Comparison of ENCODE assay signal across 1 cellular context in the genomic region with DNA sequence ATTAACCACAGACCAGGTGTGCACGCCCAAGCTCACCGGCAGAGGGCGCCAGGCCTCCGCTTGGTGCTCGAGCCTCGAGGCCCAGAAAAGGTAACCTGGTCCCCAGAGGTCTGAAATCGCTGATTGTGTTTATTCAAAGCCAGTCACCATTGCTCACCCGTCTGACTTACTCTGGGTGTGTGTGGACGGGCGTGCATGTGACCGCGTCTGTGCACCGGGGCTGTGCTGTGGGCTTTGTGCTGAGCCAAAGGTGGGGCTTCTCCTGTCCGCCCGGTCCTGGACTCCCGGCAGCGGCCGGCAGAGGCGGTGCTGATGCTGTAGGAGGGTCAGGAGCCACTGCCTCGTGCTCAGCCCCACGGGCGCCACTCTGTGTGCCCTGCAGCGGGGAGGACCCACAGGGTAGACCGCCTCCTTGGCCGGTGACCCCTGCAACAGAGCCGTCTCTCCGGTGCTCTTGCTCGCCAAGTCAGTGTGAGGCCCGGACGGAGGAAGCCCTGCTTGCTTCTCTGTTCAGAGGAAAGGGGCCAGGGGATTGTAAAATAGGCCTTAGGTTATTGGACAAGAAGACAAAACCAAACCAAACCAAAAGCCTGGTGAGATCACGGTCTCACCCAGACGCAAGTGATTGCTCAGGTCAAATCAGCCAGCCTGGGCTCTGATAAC.
TF ChIP-seq lines count a peak whose summit lies in the region.

No MANE protein-coding gene starts in this region.

TF ChIP-seq in HepG2, 621 proteins besides CTCF, POLR2A, EP300 and RAD21 (continued from another document):
- 0 out of 2 replicates have a peak, but pooled peaks have one; percentile 34 for TF ChIP-seq TSC22D2 (CRISPR knock-in tag; IDR thresholded peaks at IDR 0.05; ENCODE audit: borderline replicate concordance)
- no peak for TF ChIP-seq NR2F6 (IDR thresholded peaks at IDR 0.05)
- TF ChIP-seq NR2F6 (CRISPR knock-in tag; IDR thresholded peaks at IDR 0.05): peak; percentile 29; the same call in 1 of the 2 replicates
- no peak for TF ChIP-seq HMG20B (CRISPR knock-in tag; conservative IDR thresholded peaks at IDR 0.05)
- TF ChIP-seq, protein P1, sequence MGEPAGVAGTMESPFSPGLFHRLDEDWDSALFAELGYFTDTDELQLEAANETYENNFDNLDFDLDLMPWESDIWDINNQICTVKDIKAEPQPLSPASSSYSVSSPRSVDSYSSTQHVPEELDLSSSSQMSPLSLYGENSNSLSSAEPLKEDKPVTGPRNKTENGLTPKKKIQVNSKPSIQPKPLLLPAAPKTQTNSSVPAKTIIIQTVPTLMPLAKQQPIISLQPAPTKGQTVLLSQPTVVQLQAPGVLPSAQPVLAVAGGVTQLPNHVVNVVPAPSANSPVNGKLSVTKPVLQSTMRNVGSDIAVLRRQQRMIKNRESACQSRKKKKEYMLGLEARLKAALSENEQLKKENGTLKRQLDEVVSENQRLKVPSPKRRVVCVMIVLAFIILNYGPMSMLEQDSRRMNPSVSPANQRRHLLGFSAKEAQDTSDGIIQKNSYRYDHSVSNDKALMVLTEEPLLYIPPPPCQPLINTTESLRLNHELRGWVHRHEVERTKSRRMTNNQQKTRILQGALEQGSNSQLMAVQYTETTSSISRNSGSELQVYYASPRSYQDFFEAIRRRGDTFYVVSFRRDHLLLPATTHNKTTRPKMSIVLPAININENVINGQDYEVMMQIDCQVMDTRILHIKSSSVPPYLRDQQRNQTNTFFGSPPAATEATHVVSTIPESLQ (CRISPR knock-in tag; conservative IDR thresholded peaks at IDR 0.05): 0 out of 2 replicates have a peak, but pooled peaks have one; percentile 71
- TF ChIP-seq ETV5 (CRISPR knock-in tag; IDR thresholded peaks at IDR 0.05; ENCODE audit: borderline replicate concordance): peak; percentile 38; the same call in 1 of the 2 replicates
- peak; percentile 50 for TF ChIP-seq GABPB1 (CRISPR knock-in tag; IDR thresholded peaks at IDR 0.05)
- 0 out of 2 replicates have a peak, but pooled peaks have one; percentile 38 for TF ChIP-seq ZNF614 (CRISPR knock-in tag; IDR thresholded peaks at IDR 0.05; ENCODE audit: borderline replicate concordance)
- TF ChIP-seq SALL1 (CRISPR knock-in tag; IDR thresholded peaks at IDR 0.05): peak; percentile 68; the same call in 1 of the 2 replicates
- no peak; the same call in 1 of the 2 replicates for TF ChIP-seq NFKB2 (CRISPR knock-in tag; IDR thresholded peaks at IDR 0.05; ENCODE audit: borderline replicate concordance)
- TF ChIP-seq EED (CRISPR knock-in tag; IDR thresholded peaks at IDR 0.05): no peak
- TF ChIP-seq ZNF121 (CRISPR knock-in tag; IDR thresholded peaks at IDR 0.05): no peak
- TF ChIP-seq PPARG (CRISPR knock-in tag; conservative IDR thresholded peaks at IDR 0.05): 0 out of 2 replicates have a peak, but pooled peaks have one; percentile 25
- TF ChIP-seq RARA (CRISPR knock-in tag; IDR thresholded peaks at IDR 0.05): 0 out of 2 replicates have a peak, but pooled peaks have one; percentile 6
- 0 out of 2 replicates have a peak, but pooled peaks have one; percentile 9 for TF ChIP-seq CBX5 (CRISPR knock-in tag; IDR thresholded peaks at IDR 0.05; ENCODE audit: borderline replicate concordance)
- TF ChIP-seq, protein P2, sequence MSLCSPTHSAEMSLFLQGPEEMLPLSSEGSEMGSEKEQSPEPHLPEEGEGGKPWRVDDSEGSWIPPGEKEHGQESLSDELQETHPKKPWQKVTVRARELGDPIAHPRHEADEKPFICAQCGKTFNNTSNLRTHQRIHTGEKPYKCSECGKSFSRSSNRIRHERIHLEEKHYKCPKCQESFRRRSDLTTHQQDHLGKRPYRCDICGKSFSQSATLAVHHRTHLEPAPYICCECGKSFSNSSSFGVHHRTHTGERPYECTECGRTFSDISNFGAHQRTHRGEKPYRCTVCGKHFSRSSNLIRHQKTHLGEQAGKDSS (CRISPR knock-in tag; IDR thresholded peaks at IDR 0.05; ENCODE audit: borderline replicate concordance, low read depth): peak; percentile 16; the same call in 1 of the 2 replicates
- TF ChIP-seq, protein P3, sequence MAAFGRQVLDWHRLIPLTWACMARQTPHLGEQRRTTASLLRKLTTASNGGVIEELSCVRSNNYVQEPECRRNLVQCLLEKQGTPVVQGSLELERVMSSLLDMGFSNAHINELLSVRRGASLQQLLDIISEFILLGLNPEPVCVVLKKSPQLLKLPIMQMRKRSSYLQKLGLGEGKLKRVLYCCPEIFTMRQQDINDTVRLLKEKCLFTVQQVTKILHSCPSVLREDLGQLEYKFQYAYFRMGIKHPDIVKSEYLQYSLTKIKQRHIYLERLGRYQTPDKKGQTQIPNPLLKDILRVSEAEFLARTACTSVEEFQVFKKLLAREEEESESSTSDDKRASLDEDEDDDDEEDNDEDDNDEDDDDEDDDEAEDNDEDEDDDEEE (CRISPR knock-in tag; IDR thresholded peaks at IDR 0.05): no peak
- TF ChIP-seq, protein P4, sequence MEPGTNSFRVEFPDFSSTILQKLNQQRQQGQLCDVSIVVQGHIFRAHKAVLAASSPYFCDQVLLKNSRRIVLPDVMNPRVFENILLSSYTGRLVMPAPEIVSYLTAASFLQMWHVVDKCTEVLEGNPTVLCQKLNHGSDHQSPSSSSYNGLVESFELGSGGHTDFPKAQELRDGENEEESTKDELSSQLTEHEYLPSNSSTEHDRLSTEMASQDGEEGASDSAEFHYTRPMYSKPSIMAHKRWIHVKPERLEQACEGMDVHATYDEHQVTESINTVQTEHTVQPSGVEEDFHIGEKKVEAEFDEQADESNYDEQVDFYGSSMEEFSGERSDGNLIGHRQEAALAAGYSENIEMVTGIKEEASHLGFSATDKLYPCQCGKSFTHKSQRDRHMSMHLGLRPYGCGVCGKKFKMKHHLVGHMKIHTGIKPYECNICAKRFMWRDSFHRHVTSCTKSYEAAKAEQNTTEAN (CRISPR knock-in tag; conservative IDR thresholded peaks at IDR 0.05): 0 out of 2 replicates have a peak, but pooled peaks have one; percentile 36
- TF ChIP-seq FOXA3 (CRISPR knock-in tag; IDR thresholded peaks at IDR 0.05): 0 out of 2 replicates have a peak, but pooled peaks have one; percentile 23
- no peak for TF ChIP-seq CBX1 (IDR thresholded peaks at IDR 0.05; ENCODE audit: low read depth)
- TF ChIP-seq BRCA1 (CRISPR knock-in tag; IDR thresholded peaks at IDR 0.05): no peak
- 0 out of 2 replicates have a peak, but pooled peaks have one; percentile 28 for TF ChIP-seq ZIK1 (CRISPR knock-in tag; IDR thresholded peaks at IDR 0.05; ENCODE audit: borderline replicate concordance, low read depth)
- TF ChIP-seq KLF15 (CRISPR knock-in tag; IDR thresholded peaks at IDR 0.05; ENCODE audit: borderline replicate concordance): no peak
- TF ChIP-seq, protein P5, sequence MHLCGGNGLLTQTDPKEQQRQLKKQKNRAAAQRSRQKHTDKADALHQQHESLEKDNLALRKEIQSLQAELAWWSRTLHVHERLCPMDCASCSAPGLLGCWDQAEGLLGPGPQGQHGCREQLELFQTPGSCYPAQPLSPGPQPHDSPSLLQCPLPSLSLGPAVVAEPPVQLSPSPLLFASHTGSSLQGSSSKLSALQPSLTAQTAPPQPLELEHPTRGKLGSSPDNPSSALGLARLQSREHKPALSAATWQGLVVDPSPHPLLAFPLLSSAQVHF (CRISPR knock-in tag; IDR thresholded peaks at IDR 0.05): no peak
- TF ChIP-seq, protein P6, sequence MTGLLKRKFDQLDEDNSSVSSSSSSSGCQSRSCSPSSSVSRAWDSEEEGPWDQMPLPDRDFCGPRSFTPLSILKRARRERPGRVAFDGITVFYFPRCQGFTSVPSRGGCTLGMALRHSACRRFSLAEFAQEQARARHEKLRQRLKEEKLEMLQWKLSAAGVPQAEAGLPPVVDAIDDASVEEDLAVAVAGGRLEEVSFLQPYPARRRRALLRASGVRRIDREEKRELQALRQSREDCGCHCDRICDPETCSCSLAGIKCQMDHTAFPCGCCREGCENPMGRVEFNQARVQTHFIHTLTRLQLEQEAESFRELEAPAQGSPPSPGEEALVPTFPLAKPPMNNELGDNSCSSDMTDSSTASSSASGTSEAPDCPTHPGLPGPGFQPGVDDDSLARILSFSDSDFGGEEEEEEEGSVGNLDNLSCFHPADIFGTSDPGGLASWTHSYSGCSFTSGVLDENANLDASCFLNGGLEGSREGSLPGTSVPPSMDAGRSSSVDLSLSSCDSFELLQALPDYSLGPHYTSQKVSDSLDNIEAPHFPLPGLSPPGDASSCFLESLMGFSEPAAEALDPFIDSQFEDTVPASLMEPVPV (CRISPR knock-in tag; IDR thresholded peaks at IDR 0.05): 0 out of 2 replicates have a peak, but pooled peaks have one; percentile 27
- no peak for TF ChIP-seq RELA (CRISPR knock-in tag; IDR thresholded peaks at IDR 0.05)
- TF ChIP-seq GTF3A (CRISPR knock-in tag; conservative IDR thresholded peaks at IDR 0.05): no peak
- no peak for TF ChIP-seq TRIM24 (CRISPR knock-in tag; IDR thresholded peaks at IDR 0.05)
- TF ChIP-seq ELF1 (CRISPR knock-in tag; IDR thresholded peaks at IDR 0.05): 0 out of 2 replicates have a peak, but pooled peaks have one; percentile 11
- TF ChIP-seq, protein P7, sequence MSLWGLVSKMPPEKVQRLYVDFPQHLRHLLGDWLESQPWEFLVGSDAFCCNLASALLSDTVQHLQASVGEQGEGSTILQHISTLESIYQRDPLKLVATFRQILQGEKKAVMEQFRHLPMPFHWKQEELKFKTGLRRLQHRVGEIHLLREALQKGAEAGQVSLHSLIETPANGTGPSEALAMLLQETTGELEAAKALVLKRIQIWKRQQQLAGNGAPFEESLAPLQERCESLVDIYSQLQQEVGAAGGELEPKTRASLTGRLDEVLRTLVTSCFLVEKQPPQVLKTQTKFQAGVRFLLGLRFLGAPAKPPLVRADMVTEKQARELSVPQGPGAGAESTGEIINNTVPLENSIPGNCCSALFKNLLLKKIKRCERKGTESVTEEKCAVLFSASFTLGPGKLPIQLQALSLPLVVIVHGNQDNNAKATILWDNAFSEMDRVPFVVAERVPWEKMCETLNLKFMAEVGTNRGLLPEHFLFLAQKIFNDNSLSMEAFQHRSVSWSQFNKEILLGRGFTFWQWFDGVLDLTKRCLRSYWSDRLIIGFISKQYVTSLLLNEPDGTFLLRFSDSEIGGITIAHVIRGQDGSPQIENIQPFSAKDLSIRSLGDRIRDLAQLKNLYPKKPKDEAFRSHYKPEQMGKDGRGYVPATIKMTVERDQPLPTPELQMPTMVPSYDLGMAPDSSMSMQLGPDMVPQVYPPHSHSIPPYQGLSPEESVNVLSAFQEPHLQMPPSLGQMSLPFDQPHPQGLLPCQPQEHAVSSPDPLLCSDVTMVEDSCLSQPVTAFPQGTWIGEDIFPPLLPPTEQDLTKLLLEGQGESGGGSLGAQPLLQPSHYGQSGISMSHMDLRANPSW (CRISPR knock-in tag; IDR thresholded peaks at IDR 0.05; ENCODE audit: borderline replicate concordance): no peak
- 0 out of 2 replicates have a peak, but pooled peaks have one; percentile 21 for TF ChIP-seq ZNF431 (CRISPR knock-in tag; IDR thresholded peaks at IDR 0.05; ENCODE audit: borderline replicate concordance, low read depth)
- TF ChIP-seq, protein P8, sequence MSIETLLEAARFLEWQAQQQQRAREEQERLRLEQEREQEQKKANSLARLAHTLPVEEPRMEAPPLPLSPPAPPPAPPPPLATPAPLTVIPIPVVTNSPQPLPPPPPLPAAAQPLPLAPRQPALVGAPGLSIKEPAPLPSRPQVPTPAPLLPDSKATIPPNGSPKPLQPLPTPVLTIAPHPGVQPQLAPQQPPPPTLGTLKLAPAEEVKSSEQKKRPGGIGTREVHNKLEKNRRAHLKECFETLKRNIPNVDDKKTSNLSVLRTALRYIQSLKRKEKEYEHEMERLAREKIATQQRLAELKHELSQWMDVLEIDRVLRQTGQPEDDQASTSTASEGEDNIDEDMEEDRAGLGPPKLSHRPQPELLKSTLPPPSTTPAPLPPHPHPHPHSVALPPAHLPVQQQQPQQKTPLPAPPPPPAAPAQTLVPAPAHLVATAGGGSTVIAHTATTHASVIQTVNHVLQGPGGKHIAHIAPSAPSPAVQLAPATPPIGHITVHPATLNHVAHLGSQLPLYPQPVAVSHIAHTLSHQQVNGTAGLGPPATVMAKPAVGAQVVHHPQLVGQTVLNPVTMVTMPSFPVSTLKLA (IDR thresholded peaks at IDR 0.05): no peak
- TF ChIP-seq, protein P9, sequence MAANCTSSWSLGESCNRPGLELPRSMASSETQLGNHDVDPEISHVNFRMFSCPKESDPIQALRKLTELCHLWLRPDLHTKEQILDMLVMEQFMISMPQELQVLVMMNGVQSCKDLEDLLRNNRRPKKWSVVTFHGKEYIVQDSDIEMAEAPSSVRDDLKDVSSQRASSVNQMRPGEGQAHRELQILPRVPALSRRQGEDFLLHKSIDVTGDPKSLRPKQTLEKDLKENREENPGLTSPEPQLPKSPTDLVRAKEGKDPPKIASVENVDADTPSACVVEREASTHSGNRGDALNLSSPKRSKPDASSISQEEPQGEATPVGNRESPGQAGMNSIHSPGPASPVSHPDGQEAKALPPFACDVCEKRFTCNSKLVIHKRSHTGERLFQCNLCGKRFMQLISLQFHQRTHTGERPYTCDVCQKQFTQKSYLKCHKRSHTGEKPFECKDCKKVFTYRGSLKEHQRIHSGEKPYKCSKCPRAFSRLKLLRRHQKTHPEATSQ (CRISPR knock-in tag; IDR thresholded peaks at IDR 0.05; ENCODE audit: borderline replicate concordance): no peak
- TF ChIP-seq, protein P10, sequence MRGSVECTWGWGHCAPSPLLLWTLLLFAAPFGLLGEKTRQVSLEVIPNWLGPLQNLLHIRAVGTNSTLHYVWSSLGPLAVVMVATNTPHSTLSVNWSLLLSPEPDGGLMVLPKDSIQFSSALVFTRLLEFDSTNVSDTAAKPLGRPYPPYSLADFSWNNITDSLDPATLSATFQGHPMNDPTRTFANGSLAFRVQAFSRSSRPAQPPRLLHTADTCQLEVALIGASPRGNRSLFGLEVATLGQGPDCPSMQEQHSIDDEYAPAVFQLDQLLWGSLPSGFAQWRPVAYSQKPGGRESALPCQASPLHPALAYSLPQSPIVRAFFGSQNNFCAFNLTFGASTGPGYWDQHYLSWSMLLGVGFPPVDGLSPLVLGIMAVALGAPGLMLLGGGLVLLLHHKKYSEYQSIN (CRISPR knock-in tag; IDR thresholded peaks at IDR 0.05; ENCODE audit: borderline replicate concordance): no peak
